23 cellular contexts compared by ENCODE assay signal in genomic region chr4:30535255-30535654, GRCh38.
DNase-seq lines count a peak whose midpoint lies in the region; ATAC-seq and TF ChIP-seq lines count a peak whose summit lies in the region.
"Had no signal": no experiment of that assay in that cellular context is flagged by ENCODE, and none has a peak within 500 bp of the region (broad histone marks: within the 10 kb centered on the region; RNA-seq: fewer than 3 reads in every experiment).

No MANE protein-coding gene starts in this region.

- no peak for TF ChIP-seq CTCF in HCT116 (IDR thresholded peaks at IDR 0.05 in 2 of 3, conservative IDR thresholded peaks at IDR 0.05 in 1 of 3; ENCODE audit: borderline replicate concordance in 1 of 3, insufficient read depth in 1 of 3, low read depth in 2 of 3, low read length in 2 of 3)
- no peak for TF ChIP-seq CTCF in fibroblast of villous mesenchyme (IDR thresholded peaks at IDR 0.05; ENCODE audit: insufficient read depth, low read depth, low read length)
- no peak for TF ChIP-seq CTCF in natural killer cell (IDR thresholded peaks at IDR 0.05)

- no peak overlapping the region for H3K27ac ChIP-seq in HCT116 (ENCODE audit: low read depth, low read length)
- H3K27ac ChIP-seq: GM23248, KMS-11 had no signal

- H3K4me1 ChIP-seq in HCT116 (ENCODE audit: control insufficient read depth in 1 of 2, insufficient read depth in 2 of 2, low read length in 2 of 2): peaks cover 37 to 40% of the 10 kb centered on the region in 2 experiments
- H3K4me1 ChIP-seq: BE2C, HAP-1 had no signal

- H3K9me2 ChIP-seq in HCT116 (ENCODE audit: insufficient read depth): no peaks in the 10 kb centered on the region
- H3K9me2 ChIP-seq: SK-N-SH had no signal

- peak overlapping the region; percentile 49 for H2AFZ ChIP-seq in HCT116 (ENCODE audit: low read depth, low read length, poor library complexity, severe bottlenecking)
- H2AFZ ChIP-seq: GM23248 had no signal

- no peaks in the 10 kb centered on the region for H4K20me1 ChIP-seq in HCT116 (ENCODE audit: insufficient read depth)

- H3K4me1 Mint-ChIP-seq in T-helper 2 cell treated with Interferon-gamma antibody and Interleukin-4, amounts not matched to agents 5 μg/mL and 100 μg/mL, for 36 hours (ENCODE audit: low read depth): no peaks in the 10 kb centered on the region
- no peaks in the 10 kb centered on the region for H3K4me1 Mint-ChIP-seq in natural killer cell
- no peaks in the 10 kb centered on the region for H3K4me1 Mint-ChIP-seq in naive thymus-derived CD8-positive, alpha-beta T cell
- H3K4me1 Mint-ChIP-seq: CD14-positive monocyte; CD8-positive, alpha-beta memory T cell; IgD-negative memory B cell had no signal

- no peak overlapping the region for H3K4me2 ChIP-seq in HCT116 (ENCODE audit: low read length)
- H3K4me2 ChIP-seq: KMS-11, SK-N-SH had no signal

- no peaks in the 10 kb centered on the region for H3K36me3 Mint-ChIP-seq in T-helper 2 cell treated with Interferon-gamma antibody and Interleukin-4, amounts not matched to agents 5 μg/mL and 100 μg/mL, for 36 hours (ENCODE audit: low read depth)
- no peaks in the 10 kb centered on the region for H3K36me3 Mint-ChIP-seq in natural killer cell
- H3K36me3 Mint-ChIP-seq in naive thymus-derived CD8-positive, alpha-beta T cell: no peaks in the 10 kb centered on the region
- H3K36me3 Mint-ChIP-seq: CD14-positive monocyte; CD8-positive, alpha-beta memory T cell; IgD-negative memory B cell had no signal

- TF ChIP-seq POLR2A in HCT116 (IDR thresholded peaks at IDR 0.05; ENCODE audit: borderline replicate concordance, extremely low read depth, insufficient read depth, insufficient read length): no peak

- H3K9me3 ChIP-seq in HCT116 (ENCODE audit: control insufficient read depth in 1 of 2, insufficient read depth in 1 of 2, low read depth in 1 of 2, low read length in 2 of 2): no peaks in the 10 kb centered on the region
- H3K9me3 ChIP-seq: BE2C, HAP-1, SK-N-SH had no signal

- BruUV-seq in HCT116 (replicated peaks; lab: Mats Ljungman, UMichigan): no TSS peak

- RAD21 ChIA-PET in HCT116 (lab: Charles Lee; ENCODE audit: low non-redundant PET in 1 of 2, low total read pairs in 2 of 2, uncharacterized antibody in 2 of 2, unreplicated experiment in 2 of 2): no interaction called here

- H3K36me3 ChIP-seq in HCT116 (ENCODE audit: control insufficient read depth in 1 of 2, insufficient read depth in 2 of 2, low read length in 2 of 2) (no peaks in the 10 kb centered on the region), H7 (replicated peaks; ENCODE audit: control insufficient read depth, insufficient read depth, low read length) (no peaks in the 10 kb centered on the region)
- H3K36me3 ChIP-seq: BE2C, HAP-1 had no signal

- H3K4me3 ChIP-seq in HCT116 (replicated peaks in 1 of 2; ENCODE audit: low read depth in 1 of 2, low read length in 2 of 2) (no peak overlapping the region), fibroblast of villous mesenchyme (ENCODE audit: low read depth, low read length) (no peak overlapping the region), H7 (ENCODE audit: insufficient read depth, low read depth, low read length) (no peak overlapping the region)
- H3K4me3 ChIP-seq: GM23248, HAP-1 had no signal

- H3K27ac Mint-ChIP-seq in T-helper 2 cell treated with Interferon-gamma antibody and Interleukin-4, amounts not matched to agents 5 μg/mL and 100 μg/mL, for 36 hours: no peak overlapping the region
- no peak overlapping the region for H3K27ac Mint-ChIP-seq in natural killer cell
- no peak overlapping the region for H3K27ac Mint-ChIP-seq in naive thymus-derived CD8-positive, alpha-beta T cell
- H3K27ac Mint-ChIP-seq: CD14-positive monocyte; CD8-positive, alpha-beta memory T cell had no signal

- no peak overlapping the region for H3K9ac ChIP-seq in HCT116 (ENCODE audit: low read length)
- H3K9ac ChIP-seq: GM23248, KMS-11, SK-N-SH had no signal

- no peak for ATAC-seq in HCT116
- no peak for ATAC-seq in natural killer cell
- ATAC-seq in naive thymus-derived CD8-positive, alpha-beta T cell: no peak

- CTCF ChIA-PET in HCT116 (lab: Charles Lee): no interaction called here

- H3K9me3 Mint-ChIP-seq in T-helper 2 cell treated with Interferon-gamma antibody and Interleukin-4, amounts not matched to agents 5 μg/mL and 100 μg/mL, for 36 hours: peaks cover 47% of the 10 kb centered on the region
- H3K9me3 Mint-ChIP-seq in natural killer cell: peaks cover 18 to 27% of the 10 kb centered on the region in 2 donors
- H3K9me3 Mint-ChIP-seq in naive thymus-derived CD8-positive, alpha-beta T cell: peaks cover 0 to 18% (median 8%) of the 10 kb centered on the region in 9 donors

- TF ChIP-seq RAD21 in HCT116 (IDR thresholded peaks at IDR 0.05; ENCODE audit: low read depth): no peak

- H3K27me3 ChIP-seq in HCT116 (ENCODE audit: insufficient read depth, low read length) (no peaks in the 10 kb centered on the region), H7 (ENCODE audit: control insufficient read depth, insufficient read depth, low read length) (no peaks in the 10 kb centered on the region)
- H3K27me3 ChIP-seq: BE2C had no signal

- no peak for DNase-seq in HCT116 (ENCODE audit: low read depth, low spot score)
- DNase-seq in amniotic epithelial cell (ENCODE audit: low read depth): peak; percentile 34
- peak; percentile 9 for DNase-seq in fibroblast of villous mesenchyme (ENCODE audit: low read depth)
- no peak for DNase-seq in T-helper 2 cell treated with Interferon-gamma antibody and Interleukin-4, amounts not matched to agents 5 μg/mL and 100 μg/mL, for 36 hours (ENCODE audit: low spot score)
- no peak for DNase-seq in H7
- DNase-seq in natural killer cell: no peak
- no peak for DNase-seq in naive thymus-derived CD8-positive, alpha-beta T cell
- DNase-seq: BE2C; CD8-positive, alpha-beta memory T cell; DMS79 treated with DMSO at 0.1 percent for 48 hours; GM23248; NCI-H1048; NCI-H1417; NCI-H1694; NCI-H2081; NCI-H345; NCI-H524; NCI-H748 treated with DMSO at 0.1 percent for 48 hours; SK-N-SH had no signal

- H3K27me3 Mint-ChIP-seq in T-helper 2 cell treated with Interferon-gamma antibody and Interleukin-4, amounts not matched to agents 5 μg/mL and 100 μg/mL, for 36 hours (ENCODE audit: low read depth): no peaks in the 10 kb centered on the region
- no peaks in the 10 kb centered on the region for H3K27me3 Mint-ChIP-seq in natural killer cell (ENCODE audit: low read depth in 2 of 2)
- no peaks in the 10 kb centered on the region for H3K27me3 Mint-ChIP-seq in naive thymus-derived CD8-positive, alpha-beta T cell
- H3K27me3 Mint-ChIP-seq: CD8-positive, alpha-beta memory T cell; IgD-negative memory B cell had no signal

- H3K4me3 Mint-ChIP-seq in T-helper 2 cell treated with Interferon-gamma antibody and Interleukin-4, amounts not matched to agents 5 μg/mL and 100 μg/mL, for 36 hours: no peak overlapping the region
- no peak overlapping the region for H3K4me3 Mint-ChIP-seq in natural killer cell
- no peak overlapping the region for H3K4me3 Mint-ChIP-seq in naive thymus-derived CD8-positive, alpha-beta T cell
- H3K4me3 Mint-ChIP-seq: CD14-positive monocyte; CD8-positive, alpha-beta memory T cell; IgD-negative memory B cell had no signal

- POLR2A ChIA-PET in HCT116 (lab: Charles Lee): no interaction called here
- POLR2A ChIA-PET in naive thymus-derived CD8-positive, alpha-beta T cell (lab: Charles Lee): no interaction called here

- H3K79me2 ChIP-seq in HCT116 (ENCODE audit: insufficient read depth, low read length): no peaks in the 10 kb centered on the region

- intact Hi-C loops in HCT116 (cut with micrococcal nuclease): no loop called here
- intact Hi-C loops in natural killer cell (cut with micrococcal nuclease): no loop called here

TF ChIP-seq in HCT116, 20 proteins besides CTCF, POLR2A, EP300 and RAD21 (continues in another document):
- TF ChIP-seq POLR2AphosphoS5 (IDR thresholded peaks at IDR 0.05; ENCODE audit: low read depth, low read length) (no peak), CEBPB (IDR thresholded peaks at IDR 0.05; ENCODE audit: low read depth) (no peak), EZH2 (IDR thresholded peaks at IDR 0.05) (no peak), JUND (IDR thresholded peaks at IDR 0.05) (no peak), ZFX (IDR thresholded peaks at IDR 0.05) (no peak), FOSL1 (IDR thresholded peaks at IDR 0.05; ENCODE audit: low read depth) (no peak), SRF (IDR thresholded peaks at IDR 0.05; ENCODE audit: low read depth) (no peak), EGR1 (IDR thresholded peaks at IDR 0.05; ENCODE audit: low read depth) (no peak), ATF3 (IDR thresholded peaks at IDR 0.05) (no peak)
- TF ChIP-seq, protein P1, sequence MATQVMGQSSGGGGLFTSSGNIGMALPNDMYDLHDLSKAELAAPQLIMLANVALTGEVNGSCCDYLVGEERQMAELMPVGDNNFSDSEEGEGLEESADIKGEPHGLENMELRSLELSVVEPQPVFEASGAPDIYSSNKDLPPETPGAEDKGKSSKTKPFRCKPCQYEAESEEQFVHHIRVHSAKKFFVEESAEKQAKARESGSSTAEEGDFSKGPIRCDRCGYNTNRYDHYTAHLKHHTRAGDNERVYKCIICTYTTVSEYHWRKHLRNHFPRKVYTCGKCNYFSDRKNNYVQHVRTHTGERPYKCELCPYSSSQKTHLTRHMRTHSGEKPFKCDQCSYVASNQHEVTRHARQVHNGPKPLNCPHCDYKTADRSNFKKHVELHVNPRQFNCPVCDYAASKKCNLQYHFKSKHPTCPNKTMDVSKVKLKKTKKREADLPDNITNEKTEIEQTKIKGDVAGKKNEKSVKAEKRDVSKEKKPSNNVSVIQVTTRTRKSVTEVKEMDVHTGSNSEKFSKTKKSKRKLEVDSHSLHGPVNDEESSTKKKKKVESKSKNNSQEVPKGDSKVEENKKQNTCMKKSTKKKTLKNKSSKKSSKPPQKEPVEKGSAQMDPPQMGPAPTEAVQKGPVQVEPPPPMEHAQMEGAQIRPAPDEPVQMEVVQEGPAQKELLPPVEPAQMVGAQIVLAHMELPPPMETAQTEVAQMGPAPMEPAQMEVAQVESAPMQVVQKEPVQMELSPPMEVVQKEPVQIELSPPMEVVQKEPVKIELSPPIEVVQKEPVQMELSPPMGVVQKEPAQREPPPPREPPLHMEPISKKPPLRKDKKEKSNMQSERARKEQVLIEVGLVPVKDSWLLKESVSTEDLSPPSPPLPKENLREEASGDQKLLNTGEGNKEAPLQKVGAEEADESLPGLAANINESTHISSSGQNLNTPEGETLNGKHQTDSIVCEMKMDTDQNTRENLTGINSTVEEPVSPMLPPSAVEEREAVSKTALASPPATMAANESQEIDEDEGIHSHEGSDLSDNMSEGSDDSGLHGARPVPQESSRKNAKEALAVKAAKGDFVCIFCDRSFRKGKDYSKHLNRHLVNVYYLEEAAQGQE (IDR thresholded peaks at IDR 0.05; ENCODE audit: low read depth): no peak
- TF ChIP-seq, protein P2, sequence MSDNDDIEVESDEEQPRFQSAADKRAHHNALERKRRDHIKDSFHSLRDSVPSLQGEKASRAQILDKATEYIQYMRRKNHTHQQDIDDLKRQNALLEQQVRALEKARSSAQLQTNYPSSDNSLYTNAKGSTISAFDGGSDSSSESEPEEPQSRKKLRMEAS (IDR thresholded peaks at IDR 0.05): no peak

Comparison
In these comparisons a context has a peak if more than half of its experiments do, and no peak if none do; other contexts are left out.
1. DNase-seq: peak in amniotic epithelial cell (single experiment) and fibroblast of villous mesenchyme (single experiment); none in HCT116 (single experiment), T-helper 2 cell treated with Interferon-gamma antibody and Interleukin-4, amounts not matched to agents 5 μg/mL and 100 μg/mL, for 36 hours (single experiment), H7 (single experiment), natural killer cell (single experiment) and naive thymus-derived CD8-positive, alpha-beta T cell (0 of 10).